ENCODE assay signal across 18 cellular contexts in genomic region chr16:69005641-69006355, GRCh38.
DNase-seq lines count a peak whose midpoint lies in the region; ATAC-seq, FAIRE-seq and TF ChIP-seq lines count a peak whose summit lies in the region.
"Had no signal": no experiment of that assay in that cellular context is flagged by ENCODE, and none has a peak within 500 bp of the region (broad histone marks: within the 10 kb centered on the region; RNA-seq: fewer than 3 reads in every experiment).

No MANE protein-coding gene starts in this region.

- DNase-seq in ACHN = peak; percentile 65
- DNase-seq in GM12891 (ENCODE audit: insufficient read length, low spot score) = no peak
- no peak for DNase-seq in T-helper 17 cell
- DNase-seq in kidney tubule cell (ENCODE audit: low spot score) = peak; percentile 75
- no peak for DNase-seq in OCI-M1 (lab: John Stamatoyannopoulos, UW)
- no peak for DNase-seq in hypothalamus (lab: John Stamatoyannopoulos, UW)
- no peak for DNase-seq in cerebellar cortex (ENCODE audit: low spot score)
- DNase-seq: CD8-positive, alpha-beta memory T cell; GDM1; NCI-H1417; NCI-H187; NCI-H446; NCI-H526; PC-3; RPMI8226; SHP77 had no signal

- no peak for TF ChIP-seq POLR2A in GM12891 (IDR thresholded peaks at IDR 0.05; ENCODE audit: low read depth, low read length)

- peak overlapping the region; percentile 11 for H3K27ac Mint-ChIP-seq in T-helper 17 cell
- H3K27ac Mint-ChIP-seq: IgD-negative memory B cell had no signal

- H3K27me3 Mint-ChIP-seq in T-helper 17 cell = no peaks in the 10 kb centered on the region
- H3K27me3 Mint-ChIP-seq: CD8-positive, alpha-beta memory T cell; IgD-negative memory B cell had no signal

- no peak overlapping the region for H3K4me3 Mint-ChIP-seq in T-helper 17 cell
- H3K4me3 Mint-ChIP-seq: CD8-positive, alpha-beta memory T cell had no signal

- H3K9me3 ChIP-seq in T-helper 17 cell (ENCODE audit: control insufficient read depth, low read length, poor library complexity, severe bottlenecking) = no peaks in the 10 kb centered on the region

- peaks cover 6% of the 10 kb centered on the region for H3K36me3 Mint-ChIP-seq in T-helper 17 cell (ENCODE audit: low read depth)

- H3K4me1 Mint-ChIP-seq in T-helper 17 cell = peaks cover 4% of the 10 kb centered on the region
- H3K4me1 Mint-ChIP-seq: CD8-positive, alpha-beta memory T cell had no signal

- FAIRE-seq in GM12891 (lab: Jason Lieb, UNC) = no peak

- in situ Hi-C loops in ACHN (cut with HindIII; ENCODE audit: low pct_ligation_motif_present, low pct_unique_long_range_greater_than_20kb, low sequenced_read_pairs) = no loop called here

- ATAC-seq in T-helper 17 cell (no peak), HG03571 (IDR thresholded peaks at IDR 0.05; ENCODE audit: unreplicated experiment) (no peak)
- ATAC-seq: PC-3 had no signal

TF ChIP-seq in GM12891, 5 proteins besides CTCF, POLR2A, EP300 and RAD21:
- no peak for TF ChIP-seq TAF1 (IDR thresholded peaks at IDR 0.05; ENCODE audit: low read depth, low read length)
- 0 out of 2 replicates have a peak, but pooled peaks have one; percentile 14 for TF ChIP-seq SPI1 (IDR thresholded peaks at IDR 0.05; ENCODE audit: low read depth, low read length)

Comparison
In these comparisons a context has a peak if more than half of its experiments do, and no peak if none do; other contexts are left out.
1. DNase-seq: peak in ACHN (single experiment) and kidney tubule cell (single experiment); none in GM12891 (single experiment), T-helper 17 cell (0 of 3), OCI-M1 (single experiment), hypothalamus (0 of 51) and cerebellar cortex (single experiment).